Comparison of ENCODE assay signal across 8 cellular contexts in the genomic region with DNA sequence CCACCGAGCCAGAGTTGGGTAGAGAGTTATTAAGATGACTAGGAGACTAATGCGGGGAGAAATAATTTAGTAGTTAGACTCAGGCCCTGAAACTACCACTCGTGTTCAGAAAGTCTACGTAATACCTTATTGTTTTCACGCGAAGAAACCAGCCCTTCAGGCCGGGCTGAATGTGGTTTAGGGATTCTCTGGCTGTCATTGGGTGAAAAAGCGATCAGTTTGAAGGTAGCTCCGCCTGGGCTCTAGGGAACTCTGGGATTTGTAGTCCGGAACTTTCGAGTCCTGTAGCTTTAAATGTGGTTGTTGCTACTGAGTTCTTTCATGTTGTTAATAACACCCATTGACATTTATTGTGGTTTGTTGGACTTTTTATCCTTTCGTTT. TPM values are rescaled to one million over a fixed set of nuclear protein-coding genes. Genes with fewer than 3 reads are reported as not detected.
DNase-seq lines count a peak whose midpoint lies in the region; ATAC-seq and TF ChIP-seq lines count a peak whose summit lies in the region.

No MANE protein-coding gene starts in this region.

- peak overlapping the region; percentile 54 for H3K4me3 ChIP-seq in A673 (ENCODE audit: low read depth, low read length, poor library complexity, severe bottlenecking)

- intact Hi-C loops in A673 (cut with micrococcal nuclease; ENCODE audit: unreplicated experiment), result loop anchor here (5.0 kb wide), 1 partner anchor 85 kb away; a partner anchor contains a TSS

- ATAC-seq in GM18868 (IDR thresholded peaks at IDR 0.05; ENCODE audit: unreplicated experiment) (peak; percentile 67), HG03135 (IDR thresholded peaks at IDR 0.05; ENCODE audit: unreplicated experiment) (peak; percentile 58)

- H3K36me3 ChIP-seq in A673 (ENCODE audit: insufficient read depth, low read length, poor library complexity, severe bottlenecking), result no peaks in the 10 kb centered on the region

- TSS peak; percentile 81 for BruUV-seq in A673 (replicated peaks; lab: Mats Ljungman, UMichigan)

- no peak for TF ChIP-seq CTCF in A673 (conservative IDR thresholded peaks at IDR 0.05; ENCODE audit: low read depth, low read length)
- no peak for TF ChIP-seq CTCF in VCaP (conservative IDR thresholded peaks at IDR 0.05)

- peak; percentile 96 for DNase-seq in A673 (ENCODE audit: low spot score)
- DNase-seq in NCI-H2196 (lab: John Stamatoyannopoulos, UW; ENCODE audit: unreplicated experiment), result peak; percentile 92
- DNase-seq in cerebellar cortex (ENCODE audit: low spot score), result peak; percentile 99
- peak; percentile 91 for DNase-seq in islet precursor cell
- DNase-seq in stimulated activated CD4-positive, alpha-beta T cell treated with anti-CD3 and anti-CD28 coated beads, Interleukin-12 subunit alpha, Interleukin-12 subunit beta, amount 100 ng/mL, for 48 hours (ENCODE audit: low read depth in 2 of 3, low spot score in 1 of 3), result peak; percentile 62 to 81 (median 66)

- H3K4me1 ChIP-seq in A673 (ENCODE audit: insufficient read depth, low read length, poor library complexity, severe bottlenecking), result peaks cover 6% of the 10 kb centered on the region

- POLR2A ChIA-PET in A673 (lab: Charles Lee; ENCODE audit: low non-redundant PET), result no interaction called here

- H3K9me3 ChIP-seq in A673 (ENCODE audit: low read depth, low read length, poor library complexity, severe bottlenecking), result peaks cover under 1% of the 10 kb centered on the region

- CTCF ChIA-PET in A673 (lab: Charles Lee), result no interaction called here

- no peaks in the 10 kb centered on the region for H3K27me3 ChIP-seq in A673 (replicated peaks; ENCODE audit: insufficient read depth, low read depth, low read length, poor library complexity)

- H3K27ac ChIP-seq in A673 (ENCODE audit: low read depth, low read length, poor library complexity, severe bottlenecking), result peak overlapping the region; percentile 92
- peak overlapping the region; percentile 92 for H3K27ac ChIP-seq in VCaP

RNA-seq across cellular contexts. Expression of a gene that starts 0.5 kb away (rescaled TPM):
- 19.0 and 23.6 TPM in 2 replicates for total RNA-seq in A673 (2021)

Comparison
In these comparisons a context has a peak if more than half of its experiments do, and no peak if none do; other contexts are left out.
1. Peak in every context shown above with its lines: DNase-seq, ATAC-seq, H3K4me3 ChIP-seq and H3K27ac ChIP-seq.